Comparison of ENCODE assay signal across 8 cellular contexts in genomic region chr20:62704341-62704948, GRCh38. TPM values are rescaled to one million over a fixed set of nuclear protein-coding genes. Genes with fewer than 3 reads are reported as not detected.
DNase-seq lines count a peak whose midpoint lies in the region; ATAC-seq and TF ChIP-seq lines count a peak whose summit lies in the region.

No MANE protein-coding gene starts in this region.

- intact Hi-C loops in left ventricle myocardium superior (cut with micrococcal nuclease), result no loop called here
- intact Hi-C loops in tibial artery (cut with DNase I; ENCODE audit: low total_unique reads), result no loop called here

- DNase-seq in AG08396 (ENCODE audit: low spot score), result peak; percentile 90
- DNase-seq in NCI-H1048 (lab: John Stamatoyannopoulos, UW), result peak; percentile 58
- DNase-seq in T1000 (lab: John Stamatoyannopoulos, UW), result peak; percentile 4
- DNase-seq in left ventricle myocardium superior, result peak; percentile 87
- peak; percentile 78 to 84 for DNase-seq in tibial artery
- no peak for DNase-seq in retina

- peak; percentile 83 for ATAC-seq in left ventricle myocardium superior
- ATAC-seq in GM18867 (IDR thresholded peaks at IDR 0.05; ENCODE audit: unreplicated experiment), result no peak
- no peak for ATAC-seq in HG02642 (IDR thresholded peaks at IDR 0.05; ENCODE audit: poor library complexity, unreplicated experiment)

- H3K27me3 ChIP-seq in tibial artery, result peaks cover 0 to 54% of the 10 kb centered on the region in 2 donors

- H3K4me3 ChIP-seq in tibial artery, result no peak overlapping the region

- no peak overlapping the region for H3K27ac ChIP-seq in tibial artery

- peaks cover 0 to 18% (median 2%) of the 10 kb centered on the region in 4 donors for H3K4me1 ChIP-seq in tibial artery

- no peak for TF ChIP-seq CTCF in tibial artery (IDR thresholded peaks at IDR 0.05)

- no peaks in the 10 kb centered on the region for H3K36me3 ChIP-seq in tibial artery

- no peaks in the 10 kb centered on the region for H3K9me3 ChIP-seq in tibial artery

RNA-seq across cellular contexts. Expression of gene NTSR1, which starts 4.2 kb away (rescaled TPM):
- total RNA-seq in left ventricle myocardium superior, result not detected
